Comparison of ENCODE assay signal across 7 cellular contexts in the genomic region with DNA sequence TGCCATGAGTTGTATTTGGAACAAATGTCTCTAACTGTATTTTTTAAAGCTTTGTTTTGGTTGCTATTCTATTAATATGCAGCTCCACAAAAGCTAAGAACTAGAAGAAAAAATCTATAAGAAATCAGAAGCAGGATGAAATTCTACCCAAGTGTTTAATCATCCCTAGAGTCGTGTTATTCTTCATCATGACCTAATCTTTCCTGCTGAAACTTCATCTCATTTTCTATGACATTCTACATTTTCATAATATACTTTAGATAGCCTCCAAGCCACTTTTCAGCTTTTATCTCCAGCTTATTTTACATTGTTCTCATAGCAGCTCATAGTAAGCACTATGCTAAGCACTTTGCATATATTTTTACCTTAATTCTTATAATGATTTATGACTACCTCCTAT.
"Had no signal": no experiment of that assay in that cellular context is flagged by ENCODE, and none has a peak within 500 bp of the region (broad histone marks: within the 10 kb centered on the region; RNA-seq: fewer than 3 reads in every experiment).

No MANE protein-coding gene starts in this region.

- H3K27me3 Mint-ChIP-seq: IgD-negative memory B cell had no signal

- DNase-seq: GM23248, GOT3, H7, HFFc6 had no signal

- H3K27ac Mint-ChIP-seq: HFFc6, IgD-negative memory B cell had no signal

- H3K4me3 Mint-ChIP-seq: HFFc6, IgD-negative memory B cell had no signal

- ATAC-seq: HCT116, HepG2 had no signal

- H3K9me3 Mint-ChIP-seq: HFFc6, IgD-negative memory B cell had no signal

- H3K36me3 Mint-ChIP-seq: IgD-negative memory B cell had no signal
